In genomic region chr2:240513544-240514287, GRCh38 we compare ENCODE assay signal across 8 cellular contexts. TPM values are rescaled to one million over a fixed set of nuclear protein-coding genes. Genes with fewer than 3 reads are reported as not detected.
A peak's percentile ranks its signal among the peaks of the same experiment; 100 is the strongest.
DNase-seq lines count a peak whose midpoint lies in the region; ATAC-seq, FAIRE-seq and TF ChIP-seq lines count a peak whose summit lies in the region.

No MANE protein-coding gene starts in this region.

- no peaks in the 10 kb centered on the region for H3K9me1 ChIP-seq in K562 (ENCODE audit: control insufficient read depth, insufficient read depth, low read length)

- no peak for TF ChIP-seq POLR2A in K562 (conservative IDR thresholded peaks at IDR 0.05)

- no peak overlapping the region for H3K27ac ChIP-seq in K562 (ENCODE audit: extremely low read depth, low read depth, low read length)

- POLR2A ChIA-PET in K562 (lab: Yijun Ruan, JAX), result no interaction called here

- no peaks in the 10 kb centered on the region for H3K27me3 ChIP-seq in K562 (ENCODE audit: control insufficient read depth in 2 of 2, insufficient read depth in 2 of 2, low read length in 2 of 2)

- in situ Hi-C loops in K562 (cut with MboI), result no loop called here

- 29% methylated on average over 9 of the region's 13 CpGs for WGBS in K562 (ENCODE audit: insufficient coverage, low coverage, missing lambda C conversion rate)

- peak; percentile 83 to 89 (median 83) for TF ChIP-seq CTCF in K562 (IDR thresholded peaks at IDR 0.05 in 2 of 3, conservative IDR thresholded peaks at IDR 0.05 in 1 of 3; ENCODE audit: insufficient read depth in 2 of 3, low read depth in 1 of 3, low read length in 3 of 3)

- intact Hi-C loops in K562 (cut with micrococcal nuclease), result loop anchor here (10.0 kb wide), 2 partner anchors 51 to 191 kb away; partner anchors contain the start of genes DUSP28 and RNPEPL1

- DNase-seq in UCSD-AML1 (lab: John Stamatoyannopoulos, UW; ENCODE audit: unreplicated experiment) (peak; percentile 80), K562 (ENCODE audit: extremely low read depth in 1 of 4, low spot score in 3 of 4) (peak; percentile 79 to 82 (median 80)), iPS-NIHi11 (ENCODE audit: low spot score) (peak; percentile 92), NCI-H2107 treated with DMSO at 0.1 percent for 48 hours (lab: John Stamatoyannopoulos, UW; ENCODE audit: unreplicated experiment) (no peak)
- peak; percentile 68 to 76 (median 74) for DNase-seq in stimulated activated CD4-positive, alpha-beta T cell treated with anti-CD3 and anti-CD28 coated beads, Interleukin-12 subunit alpha, Interleukin-12 subunit beta, amount 100 ng/mL, for 48 hours (ENCODE audit: low read depth in 2 of 3, low spot score in 1 of 3)

- TF ChIP-seq EP300 in Ishikawa (IDR thresholded peaks at IDR 0.05; ENCODE audit: borderline replicate concordance) (no peak), K562 (IDR thresholded peaks at IDR 0.05; ENCODE audit: low read length) (no peak)

- H3K79me2 ChIP-seq in K562 (ENCODE audit: control insufficient read depth, insufficient read depth, low read length), result no peaks in the 10 kb centered on the region

- FAIRE-seq in G401.6 (lab: Jason Lieb, UNC) (peak; percentile 53), K562 (lab: Jason Lieb, UNC) (peak; percentile 87)

- H3K4me1 ChIP-seq in K562 (replicated peaks in 1 of 2; ENCODE audit: control insufficient read depth in 2 of 2, insufficient read depth in 2 of 2, low read length in 2 of 2), result peaks cover 2 to 9% of the 10 kb centered on the region in 2 experiments; a peak in 2 of 5 replicates

- no peaks in the 10 kb centered on the region for H4K20me1 ChIP-seq in K562 (replicated peaks; ENCODE audit: control insufficient read depth, insufficient read depth, low read length)

- ATAC-seq in GM21723 (IDR thresholded peaks at IDR 0.05; ENCODE audit: unreplicated experiment) (peak; percentile 94), K562 (peak; percentile 100)

- H3K9ac ChIP-seq in K562 (ENCODE audit: insufficient read depth in 1 of 2, low read depth in 2 of 2, low read length in 2 of 2), result no peak overlapping the region

- TF ChIP-seq RAD21 in Ishikawa (IDR thresholded peaks at IDR 0.05; ENCODE audit: low read depth) (peak; percentile 89), K562 (CRISPR knock-in tag; conservative IDR thresholded peaks at IDR 0.05 in 1 of 2, IDR thresholded peaks at IDR 0.05 in 1 of 2) (peak; percentile 73 to 85)

- no peak overlapping the region for H2AFZ ChIP-seq in K562 (ENCODE audit: low read depth, low read length)

- CTCF ChIA-PET in K562 (lab: Yijun Ruan, JAX; ENCODE audit: low intra/inter-chr PET ratio), result interaction anchor here (0.6 to 1.3 kb wide), 3 partner anchors 82 to 326 kb away, joined by 3 to 4 read pairs (median 4); no protein-coding TSS in a partner anchor

- no peak overlapping the region for H3K4me3 ChIP-seq in K562

- peaks cover 20% of the 10 kb centered on the region; the same call in 1 of the 3 replicates for H3K36me3 ChIP-seq in K562 (ENCODE audit: control insufficient read depth, insufficient read depth, low read length)

- H3K9me3 ChIP-seq in K562 (replicated peaks; ENCODE audit: control insufficient read depth, insufficient read depth, low read depth, low read length), result no peaks in the 10 kb centered on the region

- H3K4me2 ChIP-seq in K562 (ENCODE audit: insufficient read depth, low read length), result no peak overlapping the region

- BruUV-seq in K562 (replicated peaks; lab: Mats Ljungman, UMichigan), result no TSS peak

TF ChIP-seq in Ishikawa, 13 proteins besides CTCF, POLR2A, EP300 and RAD21 (continues in another document):
- no peak for TF ChIP-seq CEBPB (IDR thresholded peaks at IDR 0.05)
- TF ChIP-seq YY1 (IDR thresholded peaks at IDR 0.05; ENCODE audit: low read depth), result no peak
- TF ChIP-seq MAX (IDR thresholded peaks at IDR 0.05), result no peak
- TF ChIP-seq TEAD4 (IDR thresholded peaks at IDR 0.05), result no peak
- no peak for TF ChIP-seq FOXM1 (IDR thresholded peaks at IDR 0.05; ENCODE audit: borderline replicate concordance, low read depth)
- TF ChIP-seq NFIC (IDR thresholded peaks at IDR 0.05), result no peak

TF ChIP-seq in K562, 482 proteins besides CTCF, POLR2A, EP300 and RAD21 (continues in another document):
- TF ChIP-seq ESRRA (IDR thresholded peaks at IDR 0.05; ENCODE audit: borderline replicate concordance, low read depth), result peak; percentile 22; the same call in 1 of the 2 replicates
- TF ChIP-seq ARNT (IDR thresholded peaks at IDR 0.05), result no peak
- 0 out of 2 replicates have a peak, but pooled peaks have one; percentile 16 for TF ChIP-seq KLF16 (IDR thresholded peaks at IDR 0.05)
- TF ChIP-seq FOXK2 (conservative IDR thresholded peaks at IDR 0.05 in 1 of 2, IDR thresholded peaks at IDR 0.05 in 1 of 2; ENCODE audit: low read depth in 2 of 2), result 0 out of 4 replicates have a peak, but pooled peaks of 1 of the 2 experiments have one; percentile 27
- no peak for TF ChIP-seq MAFF (IDR thresholded peaks at IDR 0.05; ENCODE audit: low read length)

RNA-seq across cellular contexts. Expression of gene ANKMY1, which starts 44.1 kb away (rescaled TPM):
- total RNA-seq in K562 (2011; cell fraction: chromatin; rRNA removed; ENCODE audit: low replicate concordance), result 94.4 and 106 TPM in 2 replicates
- total RNA-seq in K562 (2011; cell fraction: nucleolus; rRNA removed), result 48.0 and 49.5 TPM in 2 replicates
- 47.5 and 60.0 TPM in 2 replicates for total RNA-seq in K562 (2011; cell fraction: nucleoplasm; rRNA removed)
- total RNA-seq in K562 (2014; rRNA removed) (7.7 and 8.2 TPM in 2 replicates), K562 (2014; rRNA removed; fragmentation: Illumina TruSeq; extraction: Trizol) (4.4 and 6.4 TPM in 2 replicates), K562 (2015; rRNA removed; fragmentation: Illumina TruSeq; extraction: Trizol) (10.7 and 12.3 TPM in 2 replicates), K562 (2021) (15.1 and 16.0 TPM in 2 replicates)
- polyA plus RNA-seq in K562 (2011; rRNA removed) (13.0 and 18.7 TPM in 2 replicates), K562 (2014; fragmentation: Illumina TruSeq; extraction: Trizol) (12.4 and 13.8 TPM in 2 replicates), K562 (2014; fragmentation: Nextera tagmentation; extraction: Ambion mirVana) (under 1 TPM; 0.75 to 0.87 TPM), K562 (2014; rRNA removed) (11.7 and 11.9 TPM in 2 replicates)
- 13.4 and 18.3 TPM in 2 replicates for polyA plus RNA-seq in K562 (2011; cell fraction: cytosol; rRNA removed)
- 66.3 and 91.6 TPM in 2 replicates for polyA plus RNA-seq in K562 (2011; cell fraction: nucleus; rRNA removed)
- 12.3 and 19.9 TPM in 2 replicates for polyA plus RNA-seq in K562 (2012)
- 22.6 and 23.1 TPM in 2 replicates for polyA minus RNA-seq in K562 (2011; rRNA and poly(A)+ RNA removed)
- polyA minus RNA-seq in K562 (2011; cell fraction: cytosol; rRNA and poly(A)+ RNA removed), result 9.9 and 13.2 TPM in 2 replicates
- polyA minus RNA-seq in K562 (2011; cell fraction: nucleus; rRNA and poly(A)+ RNA removed), result 34.6 and 45.8 TPM in 2 replicates

RNA-seq across cellular contexts. Expression of gene DUSP28, which starts 46.4 kb away (rescaled TPM):
- total RNA-seq in K562 (2011; cell fraction: chromatin; rRNA removed; ENCODE audit: low replicate concordance), result 9.2 and 12.9 TPM in 2 replicates
- total RNA-seq in K562 (2011; cell fraction: nucleolus; rRNA removed), result 7.8 and 10.5 TPM in 2 replicates
- 11.3 and 11.6 TPM in 2 replicates for total RNA-seq in K562 (2011; cell fraction: nucleoplasm; rRNA removed)
- total RNA-seq in K562 (2014; rRNA removed) (5.1 and 5.6 TPM in 2 replicates), K562 (2014; rRNA removed; fragmentation: Illumina TruSeq; extraction: Trizol) (4.2 and 5.8 TPM in 2 replicates), K562 (2015; rRNA removed; fragmentation: Illumina TruSeq; extraction: Trizol) (3.6 and 4.3 TPM in 2 replicates), K562 (2021) (3.3 and 6.3 TPM in 2 replicates)
- polyA plus RNA-seq in K562 (2011; rRNA removed) (7.5 and 8.1 TPM in 2 replicates), K562 (2014; fragmentation: Illumina TruSeq; extraction: Trizol) (4.1 and 4.7 TPM in 2 replicates), K562 (2014; fragmentation: Nextera tagmentation; extraction: Ambion mirVana) (1 to 10 TPM; 2.8 to 4.2 TPM), K562 (2014; rRNA removed) (4.7 and 5.4 TPM in 2 replicates)
- 6.5 and 7.1 TPM in 2 replicates for polyA plus RNA-seq in K562 (2011; cell fraction: cytosol; rRNA removed)
- polyA plus RNA-seq in K562 (2011; cell fraction: nucleus; rRNA removed), result 6.2 and 6.6 TPM in 2 replicates
- polyA plus RNA-seq in K562 (2012), result 5.6 and 7.6 TPM in 2 replicates
- polyA minus RNA-seq in K562 (2011; rRNA and poly(A)+ RNA removed), result 4.2 and 5.7 TPM in 2 replicates
- 1.2 and 2.1 TPM in 2 replicates for polyA minus RNA-seq in K562 (2011; cell fraction: cytosol; rRNA and poly(A)+ RNA removed)
- 3.4 and 3.8 TPM in 2 replicates for polyA minus RNA-seq in K562 (2011; cell fraction: nucleus; rRNA and poly(A)+ RNA removed)

RNA-seq across cellular contexts. Expression of gene RNPEPL1, which starts 54.6 kb away (rescaled TPM):
- total RNA-seq in K562 (2011; cell fraction: chromatin; rRNA removed; ENCODE audit: low replicate concordance), result 13.5 and 56.3 TPM in 2 replicates
- 37.2 and 53.2 TPM in 2 replicates for total RNA-seq in K562 (2011; cell fraction: nucleolus; rRNA removed)
- 20.7 and 21.8 TPM in 2 replicates for total RNA-seq in K562 (2011; cell fraction: nucleoplasm; rRNA removed)
- total RNA-seq in K562 (2014; rRNA removed) (15.7 and 25.3 TPM in 2 replicates), K562 (2014; rRNA removed; fragmentation: Illumina TruSeq; extraction: Trizol) (1.7 and 2.5 TPM in 2 replicates), K562 (2015; rRNA removed; fragmentation: Illumina TruSeq; extraction: Trizol) (7.0 and 7.1 TPM in 2 replicates), K562 (2021) (38.3 and 38.7 TPM in 2 replicates)
- polyA plus RNA-seq in K562 (2011; rRNA removed) (5.5 and 10.0 TPM in 2 replicates), K562 (2014; fragmentation: Illumina TruSeq; extraction: Trizol) (5.6 and 21.3 TPM in 2 replicates), K562 (2014; fragmentation: Nextera tagmentation; extraction: Ambion mirVana) (under 1 TPM; 0.07 to 0.45 TPM), K562 (2014; rRNA removed) (21.9 and 28.2 TPM in 2 replicates)
- polyA plus RNA-seq in K562 (2011; cell fraction: cytosol; rRNA removed), result 12.6 and 28.4 TPM in 2 replicates
- 56.7 and 79.9 TPM in 2 replicates for polyA plus RNA-seq in K562 (2011; cell fraction: nucleus; rRNA removed)
- 21.9 and 55.2 TPM in 2 replicates for polyA plus RNA-seq in K562 (2012)
- polyA minus RNA-seq in K562 (2011; rRNA and poly(A)+ RNA removed), result 1.9 and 3.7 TPM in 2 replicates
- polyA minus RNA-seq in K562 (2011; cell fraction: cytosol; rRNA and poly(A)+ RNA removed), result 29.7 and 42.0 TPM in 2 replicates
- 17.6 and 18.4 TPM in 2 replicates for polyA minus RNA-seq in K562 (2011; cell fraction: nucleus; rRNA and poly(A)+ RNA removed)
